Comparison of ENCODE assay signal across 12 cellular contexts in genomic region chr11:122852071-122852831, GRCh38. TPM values are rescaled to one million over a fixed set of nuclear protein-coding genes. Genes with fewer than 3 reads are reported as not detected.
A peak's percentile ranks its signal among the peaks of the same experiment; 100 is the strongest.
DNase-seq lines count a peak whose midpoint lies in the region; ATAC-seq and TF ChIP-seq lines count a peak whose summit lies in the region.
"Had no signal": no experiment of that assay in that cellular context is flagged by ENCODE, and none has a peak within 500 bp of the region (broad histone marks: within the 10 kb centered on the region; RNA-seq: fewer than 3 reads in every experiment).

No MANE protein-coding gene starts in this region.

- peaks cover 0 to 25% of the 10 kb centered on the region in 2 experiments; a peak in 2 of 4 replicates for H3K4me1 ChIP-seq in SK-N-SH (ENCODE audit: control insufficient read depth in 1 of 2, insufficient read depth in 2 of 2, low read depth in 1 of 2, low read length in 1 of 2)
- H3K4me1 ChIP-seq in foreskin keratinocyte, result peaks cover 6% of the 10 kb centered on the region
- H3K4me1 ChIP-seq: thyroid gland had no signal

- no peak overlapping the region for H3K27ac ChIP-seq in SK-N-SH (ENCODE audit: low read depth in 2 of 2, low read length in 1 of 2)
- H3K27ac ChIP-seq in foreskin keratinocyte, result peak overlapping the region; percentile 76
- H3K27ac ChIP-seq: thyroid gland had no signal

- H3K27me3 Mint-ChIP-seq in stimulated activated naive CD8-positive, alpha-beta T cell treated with anti-CD3 and anti-CD28 coated beads, Interleukin-15, Interleukin-2, amounts not matched to agents 100 ng/mL and 50 ng/mL, for 24 hours, result no peaks in the 10 kb centered on the region

- no peak for TF ChIP-seq CTCF in SK-N-SH (IDR thresholded peaks at IDR 0.05)
- TF ChIP-seq CTCF in foreskin keratinocyte (conservative IDR thresholded peaks at IDR 0.05), result no peak

- no peak for DNase-seq in SK-N-SH
- peak; percentile 7 for DNase-seq in activated T-helper 1 cell treated with Interleukin-2 at 50 U/mL for 16 hours (ENCODE audit: low read depth)
- peak in 1 of 2 donors; percentile 42 for DNase-seq in foreskin keratinocyte
- no peak for DNase-seq in NCI-H446 treated with DMSO at 0.1 percent for 48 hours (lab: John Stamatoyannopoulos, UW)
- DNase-seq in germinal center (ENCODE audit: low spot score), result no peak
- DNase-seq: NCI-H82, thyroid gland had no signal

- H3K79me2 ChIP-seq in SK-N-SH (ENCODE audit: insufficient read depth), result no peaks in the 10 kb centered on the region

- no peak overlapping the region for H3K4me3 ChIP-seq in SK-N-SH (ENCODE audit: low read depth in 2 of 2, low read length in 1 of 2)
- H3K4me3 ChIP-seq: A549, thyroid gland had no signal

- 90% methylated on average over 10 of the region's 10 CpGs for WGBS in SK-N-SH (ENCODE audit: low lambda C conversion rate)

- H3F3A ChIP-seq in SK-N-SH (replicated peaks; ENCODE audit: insufficient read depth), result peaks cover 14% of the 10 kb centered on the region

- no peaks in the 10 kb centered on the region for H3K36me3 ChIP-seq in SK-N-SH (replicated peaks in 1 of 2; ENCODE audit: control insufficient read depth in 1 of 2, insufficient read depth in 2 of 2, low read length in 1 of 2)
- H3K36me3 ChIP-seq: thyroid gland had no signal

- no peak overlapping the region for H3K9ac ChIP-seq in SK-N-SH

- H3K4me1 Mint-ChIP-seq in stimulated activated naive CD8-positive, alpha-beta T cell treated with anti-CD3 and anti-CD28 coated beads, Interleukin-15, Interleukin-2, amounts not matched to agents 100 ng/mL and 50 ng/mL, for 24 hours (ENCODE audit: low read depth), result peaks cover 92% of the 10 kb centered on the region

- no peak for TF ChIP-seq EP300 in SK-N-SH (IDR thresholded peaks at IDR 0.05; ENCODE audit: borderline replicate concordance in 1 of 2, low read depth in 1 of 2, low read length in 1 of 2)

- POLR2A ChIA-PET in SK-N-SH (lab: Yijun Ruan, JAX), result interaction anchor here (0.7 kb wide), 1 partner anchor 207 kb away, joined by 5 read pairs; no protein-coding TSS in a partner anchor

- no peaks in the 10 kb centered on the region for H3K9me3 Mint-ChIP-seq in stimulated activated naive CD8-positive, alpha-beta T cell treated with anti-CD3 and anti-CD28 coated beads, Interleukin-15, Interleukin-2, amounts not matched to agents 100 ng/mL and 50 ng/mL, for 24 hours

- ATAC-seq in SK-N-SH treated with all-trans-retinoic acid at 6 μM for 48 hours, result no peak
- ATAC-seq in foreskin keratinocyte, result peak; percentile 16
- no peak for ATAC-seq in GM19035 (IDR thresholded peaks at IDR 0.05; ENCODE audit: unreplicated experiment)
- ATAC-seq: A549 had no signal

- H2AFZ ChIP-seq in SK-N-SH (ENCODE audit: low read depth), result peak overlapping the region; percentile 45; the same call in 1 of the 2 replicates

- peak overlapping the region; percentile 77 for H3K4me3 Mint-ChIP-seq in stimulated activated naive CD8-positive, alpha-beta T cell treated with anti-CD3 and anti-CD28 coated beads, Interleukin-15, Interleukin-2, amounts not matched to agents 100 ng/mL and 50 ng/mL, for 24 hours

- H3K4me2 ChIP-seq in SK-N-SH, result no peak overlapping the region
- H3K4me2 ChIP-seq: A549 had no signal

- no peaks in the 10 kb centered on the region for H3K9me2 ChIP-seq in SK-N-SH

- no peak for TF ChIP-seq RAD21 in SK-N-SH (IDR thresholded peaks at IDR 0.05; ENCODE audit: low read length)

- H3K36me3 Mint-ChIP-seq in stimulated activated naive CD8-positive, alpha-beta T cell treated with anti-CD3 and anti-CD28 coated beads, Interleukin-15, Interleukin-2, amounts not matched to agents 100 ng/mL and 50 ng/mL, for 24 hours (ENCODE audit: low read depth), result peaks cover 59% of the 10 kb centered on the region

- peak overlapping the region; percentile 87 for H3K27ac Mint-ChIP-seq in stimulated activated naive CD8-positive, alpha-beta T cell treated with anti-CD3 and anti-CD28 coated beads, Interleukin-15, Interleukin-2, amounts not matched to agents 100 ng/mL and 50 ng/mL, for 24 hours

- no peaks in the 10 kb centered on the region for H3K9me3 ChIP-seq in SK-N-SH
- H3K9me3 ChIP-seq: A549, thyroid gland had no signal

- no peaks in the 10 kb centered on the region for H3K27me3 ChIP-seq in SK-N-SH (ENCODE audit: insufficient read depth)
- no peaks in the 10 kb centered on the region for H3K27me3 ChIP-seq in foreskin keratinocyte
- H3K27me3 ChIP-seq: thyroid gland had no signal

- CTCF ChIA-PET in SK-N-SH (lab: Yijun Ruan, JAX), result interaction anchor here (0.6 to 8.5 kb wide), 27 partner anchors 8 to 1198 kb away, joined by 3 to 101 read pairs (median 9); partner anchors contain the start of gene CRTAM

- no peaks in the 10 kb centered on the region for H4K20me1 ChIP-seq in SK-N-SH (ENCODE audit: insufficient read depth)

TF ChIP-seq in SK-N-SH, 30 proteins besides CTCF, POLR2A, EP300 and RAD21 (continues in another document):
- TF ChIP-seq GATA2 (CRISPR knock-in tag; IDR thresholded peaks at IDR 0.05) (no peak), RCOR1 (IDR thresholded peaks at IDR 0.05; ENCODE audit: low read length) (no peak), YY1 (IDR thresholded peaks at IDR 0.05; ENCODE audit: low read depth) (no peak), ZBTB33 (IDR thresholded peaks at IDR 0.05; ENCODE audit: borderline replicate concordance, low read depth) (no peak), RXRA (IDR thresholded peaks at IDR 0.05; ENCODE audit: borderline replicate concordance, low read depth) (no peak), CHD2 (IDR thresholded peaks at IDR 0.05; ENCODE audit: low read length, partially characterized antibody) (no peak), TCF12 (IDR thresholded peaks at IDR 0.05) (no peak), SMC3 (IDR thresholded peaks at IDR 0.05; ENCODE audit: low read depth, low read length) (no peak), USF1 (IDR thresholded peaks at IDR 0.05; ENCODE audit: borderline replicate concordance, low read depth) (no peak)

TF ChIP-seq in SK-N-SH treated with all-trans-retinoic acid at 6 μM for 48 hours, 23 proteins besides CTCF, POLR2A, EP300 and RAD21:
- TF ChIP-seq PATZ1 (CRISPR knock-in tag; IDR thresholded peaks at IDR 0.05; ENCODE audit: borderline replicate concordance) (no peak), RARB (CRISPR knock-in tag; IDR thresholded peaks at IDR 0.05) (no peak), PPARA (CRISPR knock-in tag; IDR thresholded peaks at IDR 0.05; ENCODE audit: borderline replicate concordance) (no peak)

RNA-seq across cellular contexts. Expression of gene CRTAM, which starts 14.0 kb away (rescaled TPM):
- not detected in 2 replicates for polyA plus RNA-seq in SK-N-SH (2012; rRNA removed)
- not detected in 2 replicates for polyA plus RNA-seq in SK-N-SH (2012; cell fraction: cytosol; rRNA removed)
- polyA plus RNA-seq in SK-N-SH (2012; cell fraction: nucleus; rRNA removed), result not detected in 2 replicates
- not detected in 2 replicates for total RNA-seq in foreskin keratinocyte
- polyA plus RNA-seq in foreskin keratinocyte, result not detected in 2 replicates
- total RNA-seq: pulmonary artery endothelial cell had no signal

RNA-seq across cellular contexts. Expression of gene JHY, which starts 30.3 kb away (rescaled TPM):
- polyA plus RNA-seq in SK-N-SH (2012; rRNA removed) (2.9 TPM in 2 replicates), foreskin keratinocyte (2.0 and 2.4 TPM in 2 replicates)
- polyA plus RNA-seq in SK-N-SH (2012; cell fraction: cytosol; rRNA removed), result 3.5 and 4.3 TPM in 2 replicates
- polyA plus RNA-seq in SK-N-SH (2012; cell fraction: nucleus; rRNA removed), result 2.3 and 2.8 TPM in 2 replicates
- 4.0 and 4.7 TPM in 2 replicates for total RNA-seq in foreskin keratinocyte
